Comparison of ENCODE assay signal across 8 cellular contexts in the genomic region with DNA sequence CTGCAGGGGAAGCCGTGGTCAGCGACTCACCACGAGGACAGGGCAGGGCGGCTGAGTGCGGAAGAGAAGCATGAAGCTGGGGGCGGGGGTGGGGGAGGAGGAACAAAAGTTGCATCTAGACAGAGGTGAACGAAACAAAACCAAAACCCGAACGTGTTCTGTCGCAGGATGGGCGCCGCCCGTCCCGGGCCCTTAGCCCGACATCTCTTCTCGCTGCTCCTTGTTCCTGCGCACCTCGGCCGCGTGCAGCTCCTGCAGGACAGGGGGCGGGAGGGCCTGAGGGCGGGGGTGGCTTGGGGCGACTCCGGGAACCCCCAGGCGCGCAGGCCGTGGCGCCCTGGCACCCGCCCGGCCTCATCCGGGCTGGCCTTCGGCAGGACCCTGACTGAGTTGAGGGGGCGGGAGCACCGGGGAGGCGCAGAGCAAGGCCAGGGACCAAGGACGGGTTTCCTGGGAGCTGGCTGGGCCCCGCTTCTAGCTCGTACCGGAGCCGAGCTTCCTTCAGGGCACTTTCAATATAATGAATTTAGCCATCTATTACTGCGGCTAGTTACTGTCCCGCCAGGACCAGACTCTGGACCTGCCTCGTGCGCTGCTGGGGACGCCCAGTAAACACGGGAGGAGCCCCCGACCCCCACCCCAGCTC. TPM values are rescaled to one million over a fixed set of nuclear protein-coding genes. Genes with fewer than 3 reads are reported as not detected.
DNase-seq lines count a peak whose midpoint lies in the region; ATAC-seq, FAIRE-seq and TF ChIP-seq lines count a peak whose summit lies in the region.

No MANE protein-coding gene starts in this region.

- no peak for TF ChIP-seq CTCF in A549 (IDR thresholded peaks at IDR 0.05)
- TF ChIP-seq CTCF in SK-N-SH (IDR thresholded peaks at IDR 0.05), result no peak
- TF ChIP-seq CTCF in colonic mucosa (IDR thresholded peaks at IDR 0.05), result no peak
- no peak for TF ChIP-seq CTCF in chondrocyte (IDR thresholded peaks at IDR 0.05)

- H3K4me3 ChIP-seq in A549 (peak overlapping the region; percentile 29), GM23248 (peak overlapping the region; percentile 41), SK-N-SH (ENCODE audit: low read depth in 2 of 2, low read length in 1 of 2) (no peak overlapping the region), colonic mucosa (peak overlapping the region; percentile 55), mucosa of stomach (ENCODE audit: low read length) (peak overlapping the region; percentile 60)

- ATAC-seq in A549, result peak; percentile 18 to 61; a peak in 4 of 6 replicates

- H2AFZ ChIP-seq in GM23248 (0 out of 2 replicates have a peak overlapping the region, but pooled peaks have one; percentile 39), SK-N-SH (ENCODE audit: low read depth) (no peak overlapping the region)

- no peak overlapping the region for H3K27ac Mint-ChIP-seq in chondrocyte (ENCODE audit: unreplicated experiment)

- no peak for TF ChIP-seq POLR2A in A549 (IDR thresholded peaks at IDR 0.05; ENCODE audit: low read length)

- intact Hi-C loops in colonic mucosa (cut with DNase I), result no loop called here

- no peaks in the 10 kb centered on the region for H3K27me3 Mint-ChIP-seq in chondrocyte (ENCODE audit: low read depth)

- in situ Hi-C loops in GM23248 (cut with MboI), result no loop called here

- no peaks in the 10 kb centered on the region for H3K9me3 ChIP-seq in A549
- H3K9me3 ChIP-seq in GM23248 (ENCODE audit: low read depth), result no peaks in the 10 kb centered on the region
- no peaks in the 10 kb centered on the region for H3K9me3 ChIP-seq in SK-N-SH
- no peaks in the 10 kb centered on the region for H3K9me3 ChIP-seq in colonic mucosa
- H3K9me3 ChIP-seq in mucosa of stomach (ENCODE audit: control insufficient read depth, low read length), result no peaks in the 10 kb centered on the region

- H3K79me2 ChIP-seq in GM23248 (ENCODE audit: insufficient read depth), result no peaks in the 10 kb centered on the region
- H3K79me2 ChIP-seq in SK-N-SH (ENCODE audit: insufficient read depth), result no peaks in the 10 kb centered on the region

- WGBS in A549 (ENCODE audit: missing lambda C conversion rate), result 52% methylated on average over 27 of the region's 47 CpGs
- WGBS in GM23248 (ENCODE audit: low coverage in 1 of 2, low lambda C conversion rate in 2 of 2, missing lambda C conversion rate in 2 of 2), 2 experiments, result 59 to 75% methylated on average over 4 to 43 of the region's 47 CpGs
- 87% methylated on average over 25 of the region's 47 CpGs for WGBS in SK-N-SH (ENCODE audit: low lambda C conversion rate)

- TF ChIP-seq RAD21 in A549 (conservative IDR thresholded peaks at IDR 0.05 in 1 of 2, IDR thresholded peaks at IDR 0.05 in 1 of 2), result no peak
- TF ChIP-seq RAD21 in SK-N-SH (IDR thresholded peaks at IDR 0.05; ENCODE audit: low read length), result no peak

- 0 out of 2 replicates have a peak, but pooled peaks cover 4% of the 10 kb centered on the region for H3F3A ChIP-seq in GM23248 (ENCODE audit: insufficient read depth)
- H3F3A ChIP-seq in SK-N-SH (replicated peaks; ENCODE audit: insufficient read depth), result no peaks in the 10 kb centered on the region

- TF ChIP-seq EP300 in A549 (IDR thresholded peaks at IDR 0.05), result no peak
- TF ChIP-seq EP300 in SK-N-SH (IDR thresholded peaks at IDR 0.05; ENCODE audit: borderline replicate concordance in 1 of 2, low read depth in 1 of 2, low read length in 1 of 2), result no peak

- H3K27me3 ChIP-seq in GM23248 (replicated peaks; ENCODE audit: insufficient read depth), result no peaks in the 10 kb centered on the region
- no peaks in the 10 kb centered on the region for H3K27me3 ChIP-seq in SK-N-SH (ENCODE audit: insufficient read depth)
- no peaks in the 10 kb centered on the region for H3K27me3 ChIP-seq in colonic mucosa
- H3K27me3 ChIP-seq in mucosa of stomach (ENCODE audit: control insufficient read depth, insufficient read depth, low read length), result peaks cover 4% of the 10 kb centered on the region

- H3K36me3 ChIP-seq in GM23248 (ENCODE audit: low read depth) (no peaks in the 10 kb centered on the region), SK-N-SH (replicated peaks in 1 of 2; ENCODE audit: control insufficient read depth in 1 of 2, insufficient read depth in 2 of 2, low read length in 1 of 2) (no peaks in the 10 kb centered on the region), colonic mucosa (no peaks in the 10 kb centered on the region), mucosa of stomach (ENCODE audit: control insufficient read depth, insufficient read depth, low read length) (no peaks in the 10 kb centered on the region)

- POLR2A ChIA-PET in A549 (lab: Yijun Ruan, JAX) (interaction anchor here (0.8 to 2.3 kb wide), 9 partner anchors 9 to 224 kb away, joined by 4 to 18 read pairs (median 5); a partner anchor contains a TSS), SK-N-SH (lab: Yijun Ruan, JAX) (interaction anchor here (0.9 to 2.3 kb wide), 3 partner anchors 11 to 14 kb away, joined by 4 to 12 read pairs (median 4); a partner anchor contains a TSS)

- H3K4me1 Mint-ChIP-seq in chondrocyte (ENCODE audit: low read depth), result no peaks in the 10 kb centered on the region

- no peaks in the 10 kb centered on the region for H3K9me3 Mint-ChIP-seq in chondrocyte (ENCODE audit: low read depth)

- H3K9ac ChIP-seq in GM23248 (no peak overlapping the region), SK-N-SH (no peak overlapping the region), colonic mucosa (ENCODE audit: low read depth in 2 of 2, low read length in 2 of 2) (peak overlapping the region; percentile 58 to 72), mucosa of stomach (ENCODE audit: low read length) (peak overlapping the region; percentile 64)

- H3K27ac ChIP-seq in A549 (peak overlapping the region; percentile 1 to 80; a peak in 3 of 6 replicates), GM23248 (no peak overlapping the region), SK-N-SH (ENCODE audit: low read depth in 2 of 2, low read length in 1 of 2) (no peak overlapping the region; a peak in 1 of 4 replicates), colonic mucosa (peak overlapping the region; percentile 86)

- H3K4me1 ChIP-seq in A549, result peaks cover 9% of the 10 kb centered on the region; the same call in 2 of the 3 replicates
- peaks cover 11% of the 10 kb centered on the region for H3K4me1 ChIP-seq in GM23248 (ENCODE audit: insufficient read depth)
- peaks cover 0 to 13% of the 10 kb centered on the region in 2 experiments; a peak in 1 of 4 replicates for H3K4me1 ChIP-seq in SK-N-SH (ENCODE audit: control insufficient read depth in 1 of 2, insufficient read depth in 2 of 2, low read depth in 1 of 2, low read length in 1 of 2)
- peaks cover 3% of the 10 kb centered on the region for H3K4me1 ChIP-seq in colonic mucosa
- peaks cover 8% of the 10 kb centered on the region for H3K4me1 ChIP-seq in mucosa of stomach (ENCODE audit: control insufficient read depth, insufficient read depth, low read length)

- no peak for FAIRE-seq in A549 (lab: Jason Lieb, UNC)

- DNase-seq in A549 (ENCODE audit: low read depth in 1 of 2, low spot score in 1 of 2) (peak in 1 of 2 experiments; percentile 17), GM23248 (no peak), SK-N-SH (no peak), colonic mucosa (peak; percentile 43), chondrocyte (ENCODE audit: low spot score) (no peak), NCI-H187 (lab: John Stamatoyannopoulos, UW) (no peak), NCI-H1092 (lab: John Stamatoyannopoulos, UW) (no peak)

- no peak overlapping the region for H3K4me3 Mint-ChIP-seq in chondrocyte (ENCODE audit: unreplicated experiment)

- H3K36me3 Mint-ChIP-seq in chondrocyte (ENCODE audit: low read depth), result no peaks in the 10 kb centered on the region

- H4K20me1 ChIP-seq in GM23248 (ENCODE audit: insufficient read depth) (no peaks in the 10 kb centered on the region), SK-N-SH (ENCODE audit: insufficient read depth) (peaks cover 8% of the 10 kb centered on the region; the same call in 1 of the 2 replicates)

- H3K4me2 ChIP-seq in A549 (peak overlapping the region; percentile 63), GM23248 (ENCODE audit: unreplicated experiment) (no peak overlapping the region), SK-N-SH (peak overlapping the region; percentile 60; the same call in 1 of the 2 replicates)

- H3K9me2 ChIP-seq in GM23248 (ENCODE audit: insufficient read depth), result no peaks in the 10 kb centered on the region
- H3K9me2 ChIP-seq in SK-N-SH, result no peaks in the 10 kb centered on the region

- CTCF ChIA-PET in A549 (lab: Yijun Ruan, JAX) (interaction anchor here (0.6 to 2.1 kb wide), 12 partner anchors 9 to 397 kb away, joined by 3 to 12 read pairs (median 3); a partner anchor contains a TSS), SK-N-SH (lab: Yijun Ruan, JAX) (interaction anchor here (0.7 to 1.3 kb wide), 6 partner anchors 12 to 333 kb away, joined by 3 to 5 read pairs (median 5); a partner anchor contains a TSS)

RNA-seq across cellular contexts. Expression of a gene that starts 12.0 kb away (rescaled TPM):
- polyA plus RNA-seq in A549 (2011; rRNA removed) (2.5 and 2.8 TPM in 2 replicates), A549 (2017; fragmentation: RNase III; extraction: RNeasy Plus Mini Kit Qiagen cat#74134 plus additional on column Dnase treatment) (3.2 to 5.0 TPM (median 3.8 TPM) in 3 replicates), GM23248 (2016; fragmentation: Nextera tagmentation; extraction: Ambion mirVana) (18.5 and 18.6 TPM in 2 replicates), SK-N-SH (2012; rRNA removed) (89.8 and 111 TPM in 2 replicates)
- polyA plus RNA-seq in A549 (2012; cell fraction: cytosol; rRNA removed), result 9.2 and 14.4 TPM in 2 replicates
- polyA plus RNA-seq in A549 (2012; cell fraction: nucleus; rRNA removed), result 14.7 and 18.5 TPM in 2 replicates
- polyA minus RNA-seq in A549 (2011; rRNA and poly(A)+ RNA removed), result 1.6 and 2.9 TPM in 2 replicates
- 26.8 and 37.6 TPM in 2 replicates for total RNA-seq in GM23248 (2014; rRNA removed; shearing (Covaris generic))
- polyA plus RNA-seq in SK-N-SH (2012; cell fraction: cytosol; rRNA removed), result 58.5 and 83.6 TPM in 2 replicates
- polyA plus RNA-seq in SK-N-SH (2012; cell fraction: nucleus; rRNA removed), result 103 and 122 TPM in 2 replicates
- total RNA-seq in colonic mucosa (1 to 10 TPM; 2.5 to 5.3 TPM), chondrocyte (7.8 to 15.0 TPM (median 7.8 TPM) in 3 replicates)

RNA-seq across cellular contexts. Expression of a gene that starts 14.4 kb away (rescaled TPM):
- polyA plus RNA-seq in A549 (2011; rRNA removed) (6.6 and 6.8 TPM in 2 replicates), A549 (2017; fragmentation: RNase III; extraction: RNeasy Plus Mini Kit Qiagen cat#74134 plus additional on column Dnase treatment) (6.4 to 7.0 TPM (median 6.5 TPM) in 3 replicates), GM23248 (2016; fragmentation: Nextera tagmentation; extraction: Ambion mirVana) (7.7 and 7.8 TPM in 2 replicates), SK-N-SH (2012; rRNA removed) (5.6 and 6.5 TPM in 2 replicates)
- polyA plus RNA-seq in A549 (2012; cell fraction: cytosol; rRNA removed), result 7.4 and 10.6 TPM in 2 replicates
- 19.3 and 20.4 TPM in 2 replicates for polyA plus RNA-seq in A549 (2012; cell fraction: nucleus; rRNA removed)
- polyA minus RNA-seq in A549 (2011; rRNA and poly(A)+ RNA removed), result 5.8 and 7.0 TPM in 2 replicates
- total RNA-seq in GM23248 (2014; rRNA removed; shearing (Covaris generic)), result 13.6 and 15.4 TPM in 2 replicates
- polyA plus RNA-seq in SK-N-SH (2012; cell fraction: cytosol; rRNA removed), result 3.2 and 4.9 TPM in 2 replicates
- 9.9 and 10.9 TPM in 2 replicates for polyA plus RNA-seq in SK-N-SH (2012; cell fraction: nucleus; rRNA removed)
- total RNA-seq in colonic mucosa (10 to 100 TPM; 11.5 to 14.8 TPM), chondrocyte (7.8 to 8.5 TPM (median 7.9 TPM) in 3 replicates)

RNA-seq across cellular contexts. Expression of a gene that starts 16.8 kb away (rescaled TPM):
- polyA plus RNA-seq in A549 (2011; rRNA removed) (12.6 and 13.5 TPM in 2 replicates), A549 (2017; fragmentation: RNase III; extraction: RNeasy Plus Mini Kit Qiagen cat#74134 plus additional on column Dnase treatment) (10.7 to 11.6 TPM (median 11.3 TPM) in 3 replicates), GM23248 (2016; fragmentation: Nextera tagmentation; extraction: Ambion mirVana) (8.5 and 8.6 TPM in 2 replicates), SK-N-SH (2012; rRNA removed) (9.9 and 12.9 TPM in 2 replicates)
- 10.9 and 14.3 TPM in 2 replicates for polyA plus RNA-seq in A549 (2012; cell fraction: cytosol; rRNA removed)
- polyA plus RNA-seq in A549 (2012; cell fraction: nucleus; rRNA removed), result 87.2 and 98.4 TPM in 2 replicates
- polyA minus RNA-seq in A549 (2011; rRNA and poly(A)+ RNA removed), result 34.4 and 37.9 TPM in 2 replicates
- total RNA-seq in GM23248 (2014; rRNA removed; shearing (Covaris generic)), result 15.6 and 30.7 TPM in 2 replicates
- polyA plus RNA-seq in SK-N-SH (2012; cell fraction: cytosol; rRNA removed), result 1.5 and 2.4 TPM in 2 replicates
- polyA plus RNA-seq in SK-N-SH (2012; cell fraction: nucleus; rRNA removed), result 82.0 and 145 TPM in 2 replicates
- total RNA-seq in colonic mucosa (10 to 100 TPM; 25.7 to 34.9 TPM), chondrocyte (20.4 to 45.3 TPM (median 21.9 TPM) in 3 replicates)

RNA-seq across cellular contexts. Expression of a gene that starts 55.2 kb away (rescaled TPM):
- 0.20 and 0.22 TPM in 2 replicates for polyA plus RNA-seq in A549 (2011; rRNA removed)
- polyA plus RNA-seq in A549 (2012; cell fraction: cytosol; rRNA removed), result 2.3 and 4.3 TPM in 2 replicates
- polyA plus RNA-seq in A549 (2012; cell fraction: nucleus; rRNA removed), result 16.7 and 55.0 TPM in 2 replicates
- 0.63 to 0.69 TPM (median 0.66 TPM) in 3 replicates for polyA plus RNA-seq in A549 (2017; fragmentation: RNase III; extraction: RNeasy Plus Mini Kit Qiagen cat#74134 plus additional on column Dnase treatment)
- polyA minus RNA-seq in A549 (2011; rRNA and poly(A)+ RNA removed), result not detected in 2 replicates
- 36.9 and 39.9 TPM in 2 replicates for total RNA-seq in GM23248 (2014; rRNA removed; shearing (Covaris generic))
- polyA plus RNA-seq in GM23248 (2016; fragmentation: Nextera tagmentation; extraction: Ambion mirVana), result 17.4 and 17.5 TPM in 2 replicates
- polyA plus RNA-seq in SK-N-SH (2012; rRNA removed), result 8.2 and 9.4 TPM in 2 replicates
- polyA plus RNA-seq in SK-N-SH (2012; cell fraction: cytosol; rRNA removed), result 3.6 and 6.1 TPM in 2 replicates
- polyA plus RNA-seq in SK-N-SH (2012; cell fraction: nucleus; rRNA removed), result 18.3 and 28.9 TPM in 2 replicates
- 1 to 10 TPM in 1 of 2 donors, not detected in 1; 7.5 TPM for total RNA-seq in colonic mucosa
- 0.79 to 0.99 TPM in 2 of 3 replicates, not detected in the other for total RNA-seq in chondrocyte

Comparison
In these comparisons a context has a peak if more than half of its experiments do, and no peak if none do; other contexts are left out.
1. H3K27ac ChIP-seq: peak in A549 (2 of 2) and colonic mucosa (single experiment); none in GM23248 (single experiment) and SK-N-SH (0 of 2).
2. H3K4me3 ChIP-seq: peak in A549 (single experiment), GM23248 (single experiment), colonic mucosa (single experiment) and mucosa of stomach (single experiment); none in SK-N-SH (0 of 2).
3. H3K9ac ChIP-seq: peak in colonic mucosa (2 of 2) and mucosa of stomach (single experiment); none in GM23248 (single experiment) and SK-N-SH (single experiment).